In the genomic region with DNA sequence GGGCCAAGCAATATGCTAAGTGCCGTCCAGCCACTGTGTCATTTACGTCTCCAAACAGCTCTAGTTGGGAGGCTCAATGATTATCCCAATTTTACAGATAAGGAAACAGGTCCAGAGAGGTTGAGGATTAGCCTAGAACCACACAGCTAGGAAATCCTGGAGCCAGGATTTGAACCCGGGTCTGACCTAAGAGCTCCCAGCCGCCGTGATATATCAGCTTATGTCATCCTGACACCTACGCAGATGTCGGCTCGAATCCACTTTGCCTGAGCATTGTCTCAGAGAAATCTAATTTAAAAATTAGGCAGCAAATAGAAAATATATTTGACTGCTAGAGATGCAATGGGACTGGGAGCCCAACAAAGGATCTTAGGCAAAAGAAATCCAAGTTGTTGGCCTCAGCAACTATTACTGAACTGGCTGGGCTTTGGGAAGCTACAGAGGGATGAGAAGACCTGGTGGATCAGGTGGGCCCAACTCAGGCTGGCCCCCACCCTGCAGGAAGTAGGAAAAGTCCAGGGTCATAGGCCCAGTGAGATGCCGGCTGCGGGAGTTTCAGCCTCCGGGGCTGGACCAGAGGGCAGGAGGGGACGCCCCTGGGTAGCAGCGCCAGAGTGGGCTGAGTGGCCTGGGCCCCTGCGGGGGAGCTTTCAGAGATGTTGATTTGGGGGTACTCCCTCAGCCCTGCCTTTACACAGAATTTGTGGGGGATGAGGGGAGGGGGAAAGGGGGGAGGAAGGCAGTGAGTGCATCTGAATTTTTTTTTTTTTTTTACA, we compare ENCODE assay signal across 1 cellular context.
TF ChIP-seq lines count a peak whose summit lies in the region.

No MANE protein-coding gene starts in this region.

TF ChIP-seq in GM23338, 12 proteins besides CTCF, POLR2A, EP300 and RAD21 (continued from another document):
- TF ChIP-seq, protein P1, sequence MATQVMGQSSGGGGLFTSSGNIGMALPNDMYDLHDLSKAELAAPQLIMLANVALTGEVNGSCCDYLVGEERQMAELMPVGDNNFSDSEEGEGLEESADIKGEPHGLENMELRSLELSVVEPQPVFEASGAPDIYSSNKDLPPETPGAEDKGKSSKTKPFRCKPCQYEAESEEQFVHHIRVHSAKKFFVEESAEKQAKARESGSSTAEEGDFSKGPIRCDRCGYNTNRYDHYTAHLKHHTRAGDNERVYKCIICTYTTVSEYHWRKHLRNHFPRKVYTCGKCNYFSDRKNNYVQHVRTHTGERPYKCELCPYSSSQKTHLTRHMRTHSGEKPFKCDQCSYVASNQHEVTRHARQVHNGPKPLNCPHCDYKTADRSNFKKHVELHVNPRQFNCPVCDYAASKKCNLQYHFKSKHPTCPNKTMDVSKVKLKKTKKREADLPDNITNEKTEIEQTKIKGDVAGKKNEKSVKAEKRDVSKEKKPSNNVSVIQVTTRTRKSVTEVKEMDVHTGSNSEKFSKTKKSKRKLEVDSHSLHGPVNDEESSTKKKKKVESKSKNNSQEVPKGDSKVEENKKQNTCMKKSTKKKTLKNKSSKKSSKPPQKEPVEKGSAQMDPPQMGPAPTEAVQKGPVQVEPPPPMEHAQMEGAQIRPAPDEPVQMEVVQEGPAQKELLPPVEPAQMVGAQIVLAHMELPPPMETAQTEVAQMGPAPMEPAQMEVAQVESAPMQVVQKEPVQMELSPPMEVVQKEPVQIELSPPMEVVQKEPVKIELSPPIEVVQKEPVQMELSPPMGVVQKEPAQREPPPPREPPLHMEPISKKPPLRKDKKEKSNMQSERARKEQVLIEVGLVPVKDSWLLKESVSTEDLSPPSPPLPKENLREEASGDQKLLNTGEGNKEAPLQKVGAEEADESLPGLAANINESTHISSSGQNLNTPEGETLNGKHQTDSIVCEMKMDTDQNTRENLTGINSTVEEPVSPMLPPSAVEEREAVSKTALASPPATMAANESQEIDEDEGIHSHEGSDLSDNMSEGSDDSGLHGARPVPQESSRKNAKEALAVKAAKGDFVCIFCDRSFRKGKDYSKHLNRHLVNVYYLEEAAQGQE (IDR thresholded peaks at IDR 0.05; ENCODE audit: unreplicated experiment), result no peak
